Comparison of ENCODE assay signal across 15 cellular contexts in genomic region chr13:32255744-32256120, GRCh38. TPM values are rescaled to one million over a fixed set of nuclear protein-coding genes. Genes with fewer than 3 reads are reported as not detected.
DNase-seq lines count a peak whose midpoint lies in the region; ATAC-seq and TF ChIP-seq lines count a peak whose summit lies in the region.
"Had no signal": no experiment of that assay in that cellular context is flagged by ENCODE, and none has a peak within 500 bp of the region (broad histone marks: within the 10 kb centered on the region; RNA-seq: fewer than 3 reads in every experiment).

No MANE protein-coding gene starts in this region.

- no peaks in the 10 kb centered on the region for H3K4me1 Mint-ChIP-seq in stimulated activated naive CD8-positive, alpha-beta T cell treated with anti-CD3 and anti-CD28 coated beads, Interleukin-15, amount 100 ng/mL, for 72 hours
- peaks cover 13% of the 10 kb centered on the region for H3K4me1 Mint-ChIP-seq in activated CD4-positive, alpha-beta memory T cell treated with anti-CD3 and anti-CD28 coated beads, Interleukin-2, amount 10 ng/mL, durations not matched to agents 7 days and 5 days

- WGBS in esophagus squamous epithelium, 2 donors, result 71 to 78% methylated on average over 6 of the region's 6 CpGs

- POLR2A ChIA-PET in activated CD4-positive, alpha-beta memory T cell treated with anti-CD3 and anti-CD28 coated beads, Interleukin-2, amount 10 ng/mL, durations not matched to agents 7 days and 5 days (lab: Charles Lee), result interaction anchor here (0.8 kb wide), 1 partner anchor 59 kb away, joined by 3 read pairs; the partner anchor contains the start of genes BRCA2 and ZAR1L

- H3K4me3 ChIP-seq in esophagus squamous epithelium (peak overlapping the region in 3 of 4 donors; percentile 28 to 57 (median 30)), rectal smooth muscle tissue (ENCODE audit: low read length) (no peak overlapping the region)

- H3K36me3 Mint-ChIP-seq in activated CD4-positive, alpha-beta memory T cell treated with anti-CD3 and anti-CD28 coated beads, Interleukin-2, amount 10 ng/mL, durations not matched to agents 7 days and 5 days (ENCODE audit: low read depth), result peaks cover 2% of the 10 kb centered on the region

- peak overlapping the region; percentile 28 to 78 (median 74) for H3K27ac ChIP-seq in esophagus squamous epithelium
- H3K27ac ChIP-seq in rectal smooth muscle tissue (ENCODE audit: low read depth, low read length), result peak overlapping the region; percentile 84

- H3K9me3 Mint-ChIP-seq in stimulated activated naive CD8-positive, alpha-beta T cell treated with anti-CD3 and anti-CD28 coated beads, Interleukin-15, amount 100 ng/mL, for 72 hours, result no peaks in the 10 kb centered on the region
- H3K9me3 Mint-ChIP-seq in activated CD4-positive, alpha-beta memory T cell treated with anti-CD3 and anti-CD28 coated beads, Interleukin-2, amount 10 ng/mL, durations not matched to agents 7 days and 5 days, result no peaks in the 10 kb centered on the region

- no peak for TF ChIP-seq POLR2A in esophagus squamous epithelium (IDR thresholded peaks at IDR 0.05)

- no peak for TF ChIP-seq CTCF in esophagus squamous epithelium (IDR thresholded peaks at IDR 0.05)

- H3K9me3 ChIP-seq in esophagus squamous epithelium, result no peaks in the 10 kb centered on the region

- no peak overlapping the region for H3K9ac ChIP-seq in rectal smooth muscle tissue (ENCODE audit: low read length)

- peak; percentile 30 for DNase-seq in COLO668 (lab: John Stamatoyannopoulos, UW; ENCODE audit: unreplicated experiment)
- DNase-seq in NCI-H748 treated with DMSO at 0.1 percent for 48 hours (lab: John Stamatoyannopoulos, UW), result peak; percentile 51
- no peak for DNase-seq in esophagus squamous epithelium (lab: John Stamatoyannopoulos, UW)
- DNase-seq in stimulated activated naive CD8-positive, alpha-beta T cell treated with anti-CD3 and anti-CD28 coated beads, Interleukin-15, amount 100 ng/mL, for 72 hours, result no peak
- DNase-seq in activated CD4-positive, alpha-beta memory T cell treated with anti-CD3 and anti-CD28 coated beads, Interleukin-2, amount 10 ng/mL, durations not matched to agents 7 days and 5 days, result no peak
- DNase-seq: activated naive CD4-positive, alpha-beta T cell; DMS79 treated with DMSO at 0.1 percent for 48 hours; hippocampal formation; NCI-H526; occipital lobe; SIG-M5 had no signal

- no peaks in the 10 kb centered on the region for H3K27me3 Mint-ChIP-seq in stimulated activated naive CD8-positive, alpha-beta T cell treated with anti-CD3 and anti-CD28 coated beads, Interleukin-15, amount 100 ng/mL, for 72 hours
- H3K27me3 Mint-ChIP-seq in activated CD4-positive, alpha-beta memory T cell treated with anti-CD3 and anti-CD28 coated beads, Interleukin-2, amount 10 ng/mL, durations not matched to agents 7 days and 5 days, result no peaks in the 10 kb centered on the region

- CTCF ChIA-PET in activated CD4-positive, alpha-beta memory T cell treated with anti-CD3 and anti-CD28 coated beads, Interleukin-2, amount 10 ng/mL, durations not matched to agents 7 days and 5 days (lab: Charles Lee), result interaction anchor here (1.3 kb wide), 1 partner anchor 413 kb away, joined by 3 read pairs; no protein-coding TSS in a partner anchor

- H3K4me1 ChIP-seq in esophagus squamous epithelium (peaks cover 0 to 22% (median under 1%) of the 10 kb centered on the region in 3 donors), rectal smooth muscle tissue (ENCODE audit: control insufficient read depth, insufficient read depth, low read length) (peaks cover 8% of the 10 kb centered on the region)

- ATAC-seq in GM21447 (IDR thresholded peaks at IDR 0.05; ENCODE audit: unreplicated experiment), result no peak
- ATAC-seq in HG02981 (IDR thresholded peaks at IDR 0.05; ENCODE audit: unreplicated experiment), result no peak
- ATAC-seq in stimulated activated naive CD8-positive, alpha-beta T cell treated with anti-CD3 and anti-CD28 coated beads, Interleukin-15, amount 100 ng/mL, for 72 hours, result no peak

- H3K4me3 Mint-ChIP-seq in stimulated activated naive CD8-positive, alpha-beta T cell treated with anti-CD3 and anti-CD28 coated beads, Interleukin-15, amount 100 ng/mL, for 72 hours, result no peak overlapping the region
- H3K4me3 Mint-ChIP-seq in activated CD4-positive, alpha-beta memory T cell treated with anti-CD3 and anti-CD28 coated beads, Interleukin-2, amount 10 ng/mL, durations not matched to agents 7 days and 5 days, result no peak overlapping the region

- no peaks in the 10 kb centered on the region for H3K27me3 ChIP-seq in esophagus squamous epithelium
- no peaks in the 10 kb centered on the region for H3K27me3 ChIP-seq in rectal smooth muscle tissue (ENCODE audit: control insufficient read depth, insufficient read depth, low read length)

- intact Hi-C loops in esophagus squamous epithelium (cut with DNase I), result no loop called here

- H3K36me3 ChIP-seq in esophagus squamous epithelium (no peaks in the 10 kb centered on the region), rectal smooth muscle tissue (ENCODE audit: control insufficient read depth, insufficient read depth, low read length) (no peaks in the 10 kb centered on the region)

- no peak overlapping the region for H3K27ac Mint-ChIP-seq in stimulated activated naive CD8-positive, alpha-beta T cell treated with anti-CD3 and anti-CD28 coated beads, Interleukin-15, amount 100 ng/mL, for 72 hours
- no peak overlapping the region for H3K27ac Mint-ChIP-seq in activated CD4-positive, alpha-beta memory T cell treated with anti-CD3 and anti-CD28 coated beads, Interleukin-2, amount 10 ng/mL, durations not matched to agents 7 days and 5 days

RNA-seq across cellular contexts. Expression of gene ZAR1L, which starts 59.4 kb away (rescaled TPM):
- not detected for total RNA-seq in esophagus squamous epithelium
- total RNA-seq in activated CD4-positive, alpha-beta memory T cell treated with anti-CD3 and anti-CD28 coated beads, Interleukin-2, amount 10 ng/mL, durations not matched to agents 7 days and 5 days, result not detected
- total RNA-seq: bronchial epithelial cell, occipital lobe had no signal

RNA-seq across cellular contexts. Expression of gene BRCA2, which starts 59.6 kb away (rescaled TPM):
- 1 to 10 TPM; 2.1 to 6.1 (median 4.1) TPM for total RNA-seq in esophagus squamous epithelium
- 10 to 100 TPM; 18.3 to 23.6 TPM for total RNA-seq in activated CD4-positive, alpha-beta memory T cell treated with anti-CD3 and anti-CD28 coated beads, Interleukin-2, amount 10 ng/mL, durations not matched to agents 7 days and 5 days

Comparison
In these comparisons a context has a peak if more than half of its experiments do, and no peak if none do; other contexts are left out.
1. DNase-seq: peak in COLO668 (single experiment) and NCI-H748 treated with DMSO at 0.1 percent for 48 hours (single experiment); none in esophagus squamous epithelium (single experiment), stimulated activated naive CD8-positive, alpha-beta T cell treated with anti-CD3 and anti-CD28 coated beads, Interleukin-15, amount 100 ng/mL, for 72 hours (0 of 2) and activated CD4-positive, alpha-beta memory T cell treated with anti-CD3 and anti-CD28 coated beads, Interleukin-2, amount 10 ng/mL, durations not matched to agents 7 days and 5 days (single experiment).